11 cellular contexts compared by ENCODE assay signal in the genomic region with DNA sequence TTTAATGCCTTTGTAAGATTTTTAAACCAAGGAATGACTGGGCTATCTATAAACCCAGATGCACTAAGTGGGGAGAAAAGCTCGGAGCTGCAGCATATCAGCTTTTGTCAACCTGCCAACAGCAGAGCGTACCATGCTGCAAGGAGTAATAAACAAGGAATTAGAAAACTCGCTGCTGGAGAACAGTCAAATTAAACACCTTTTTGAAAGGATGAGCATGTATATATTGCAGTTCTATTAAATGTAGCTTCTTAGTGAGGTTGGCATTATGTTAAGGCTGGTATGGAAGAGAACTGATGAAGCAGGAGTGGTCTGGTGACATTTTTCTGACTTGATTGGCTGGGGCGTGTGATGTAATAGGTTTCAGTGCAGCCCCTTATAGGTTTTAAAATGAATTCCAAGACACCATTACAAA.
DNase-seq lines count a peak whose midpoint lies in the region; ATAC-seq and TF ChIP-seq lines count a peak whose summit lies in the region.
"Had no signal": no experiment of that assay in that cellular context is flagged by ENCODE, and none has a peak within 500 bp of the region (broad histone marks: within the 10 kb centered on the region; RNA-seq: fewer than 3 reads in every experiment).

No MANE protein-coding gene starts in this region.

- intact Hi-C loops in MCF 10A (cut with micrococcal nuclease) = no loop called here
- intact Hi-C loops in esophagus squamous epithelium (cut with DNase I) = no loop called here
- intact Hi-C loops in naive thymus-derived CD4-positive, alpha-beta T cell (cut with micrococcal nuclease) = no loop called here

- H3K4me1 Mint-ChIP-seq in MCF 10A (ENCODE audit: insufficient read depth, unreplicated experiment) = peaks cover 40% of the 10 kb centered on the region
- peaks cover 39 to 82% (median 73%) of the 10 kb centered on the region in 7 donors for H3K4me1 Mint-ChIP-seq in naive thymus-derived CD4-positive, alpha-beta T cell

- peak overlapping the region in 3 of 4 donors; percentile 13 to 74 (median 58) for H3K4me3 ChIP-seq in esophagus squamous epithelium
- H3K4me3 ChIP-seq in naive thymus-derived CD4-positive, alpha-beta T cell (ENCODE audit: low read length) = no peak overlapping the region
- H3K4me3 ChIP-seq: tibial nerve had no signal

- CTCF ChIA-PET in MCF 10A (lab: Yijun Ruan, JAX) = interaction anchor here (1.0 kb wide), 1 partner anchor 43 kb away, joined by 5 read pairs; no protein-coding TSS in a partner anchor
- CTCF ChIA-PET in naive thymus-derived CD4-positive, alpha-beta T cell (lab: Charles Lee) = no interaction called here

- BruUV-seq in MCF 10A (replicated peaks; lab: Mats Ljungman, UMichigan) = no TSS peak

- no peaks in the 10 kb centered on the region for H3K27me3 ChIP-seq in esophagus squamous epithelium
- no peaks in the 10 kb centered on the region for H3K27me3 ChIP-seq in naive thymus-derived CD4-positive, alpha-beta T cell (ENCODE audit: control insufficient read depth in 2 of 2, insufficient read depth in 2 of 2, low read length in 2 of 2)
- H3K27me3 ChIP-seq: tibial nerve had no signal

- H3K27ac ChIP-seq in esophagus squamous epithelium = peak overlapping the region; percentile 8 to 92 (median 52)
- H3K27ac ChIP-seq in naive thymus-derived CD4-positive, alpha-beta T cell (ENCODE audit: low read depth, low read length) = no peak overlapping the region

- no peaks in the 10 kb centered on the region for H3K9me3 ChIP-seq in esophagus squamous epithelium
- no peaks in the 10 kb centered on the region for H3K9me3 ChIP-seq in naive thymus-derived CD4-positive, alpha-beta T cell (ENCODE audit: control insufficient read depth in 2 of 3, low read length in 3 of 3)
- H3K9me3 ChIP-seq: tibial nerve had no signal

- no peak overlapping the region for H3K4me3 Mint-ChIP-seq in MCF 10A (ENCODE audit: unreplicated experiment)
- H3K4me3 Mint-ChIP-seq in naive thymus-derived CD4-positive, alpha-beta T cell = peak overlapping the region in 5 of 10 donors; percentile 36 to 87 (median 81)

- no peaks in the 10 kb centered on the region for H3K27me3 Mint-ChIP-seq in MCF 10A (ENCODE audit: insufficient read depth, unreplicated experiment)
- no peaks in the 10 kb centered on the region for H3K27me3 Mint-ChIP-seq in naive thymus-derived CD4-positive, alpha-beta T cell

- H3K27ac Mint-ChIP-seq in MCF 10A (ENCODE audit: low read depth, unreplicated experiment) = no peak overlapping the region
- peak overlapping the region in 8 of 9 donors; percentile 13 to 97 (median 68) for H3K27ac Mint-ChIP-seq in naive thymus-derived CD4-positive, alpha-beta T cell

- POLR2A ChIA-PET in MCF 10A (lab: Yijun Ruan, JAX) = interaction anchor here (0.6 to 1.1 kb wide), 5 partner anchors 8 to 166 kb away, joined by 3 to 4 read pairs (median 3); no protein-coding TSS in a partner anchor
- POLR2A ChIA-PET in naive thymus-derived CD4-positive, alpha-beta T cell (lab: Charles Lee) = interaction anchor here (1.2 kb wide), 1 partner anchor 10 kb away, joined by 5 read pairs; no protein-coding TSS in a partner anchor

- no peak for TF ChIP-seq POLR2A in esophagus squamous epithelium (IDR thresholded peaks at IDR 0.05)

- in situ Hi-C loops in T47D (cut with HindIII; ENCODE audit: low pct_unique_long_range_greater_than_20kb, low sequenced_read_pairs) = no loop called here

- H3K4me1 ChIP-seq in esophagus squamous epithelium = peaks cover 28 to 84% (median 32%) of the 10 kb centered on the region in 3 donors
- H3K4me1 ChIP-seq in naive thymus-derived CD4-positive, alpha-beta T cell (ENCODE audit: control insufficient read depth in 2 of 2, insufficient read depth in 2 of 2, low read length in 2 of 2) = peaks cover 43 to 58% of the 10 kb centered on the region in 2 donors

- TF ChIP-seq CTCF in MCF 10A (IDR thresholded peaks at IDR 0.05; ENCODE audit: unreplicated experiment) (no peak), esophagus squamous epithelium (IDR thresholded peaks at IDR 0.05) (no peak)

- WGBS in esophagus squamous epithelium, 2 donors = 35 to 42% methylated on average over 4 of the region's 4 CpGs

- peak; percentile 28 to 58 for DNase-seq in T47D (ENCODE audit: low read depth in 1 of 2, low spot score in 1 of 2)
- DNase-seq in MCF 10A (ENCODE audit: unreplicated experiment) = no peak
- DNase-seq in esophagus squamous epithelium (lab: John Stamatoyannopoulos, UW) = no peak
- no peak for DNase-seq in naive thymus-derived CD4-positive, alpha-beta T cell
- DNase-seq in NCI-H1417 treated with DMSO at 0.1 percent for 48 hours (lab: John Stamatoyannopoulos, UW) = no peak
- DNase-seq in NOMO-1 treated with DMSO at 0.1 percent for 48 hours (lab: John Stamatoyannopoulos, UW; ENCODE audit: unreplicated experiment) = no peak
- DNase-seq in NCI-H146 (lab: John Stamatoyannopoulos, UW) = no peak
- DNase-seq: NCI-H2081 treated with DMSO at 0.1 percent for 48 hours had no signal

- no peak for ATAC-seq in naive thymus-derived CD4-positive, alpha-beta T cell
- ATAC-seq in GM21529 (IDR thresholded peaks at IDR 0.05; ENCODE audit: unreplicated experiment) = no peak
- ATAC-seq: left lobe of liver had no signal

- H3K36me3 Mint-ChIP-seq in MCF 10A (ENCODE audit: insufficient read depth, unreplicated experiment) = peaks cover 100% of the 10 kb centered on the region
- peaks cover 13 to 26% (median 19%) of the 10 kb centered on the region in 5 donors for H3K36me3 Mint-ChIP-seq in naive thymus-derived CD4-positive, alpha-beta T cell

- no peaks in the 10 kb centered on the region for H3K9me3 Mint-ChIP-seq in MCF 10A (ENCODE audit: unreplicated experiment)
- no peaks in the 10 kb centered on the region for H3K9me3 Mint-ChIP-seq in naive thymus-derived CD4-positive, alpha-beta T cell

- H3K36me3 ChIP-seq in esophagus squamous epithelium = peaks cover 0 to 41% (median 7%) of the 10 kb centered on the region in 3 donors
- H3K36me3 ChIP-seq in naive thymus-derived CD4-positive, alpha-beta T cell (ENCODE audit: control insufficient read depth in 2 of 3, insufficient read depth in 3 of 3, low read length in 3 of 3) = peaks cover 22 to 30% (median 24%) of the 10 kb centered on the region in 3 experiments

Comparison
In these comparisons a context has a peak if more than half of its experiments do, and no peak if none do; other contexts are left out.
1. DNase-seq: peak in T47D (2 of 2); none in MCF 10A (single experiment), esophagus squamous epithelium (single experiment), naive thymus-derived CD4-positive, alpha-beta T cell (0 of 9), NCI-H1417 treated with DMSO at 0.1 percent for 48 hours (single experiment), NOMO-1 treated with DMSO at 0.1 percent for 48 hours (single experiment) and NCI-H146 (single experiment).